In the genomic region with DNA sequence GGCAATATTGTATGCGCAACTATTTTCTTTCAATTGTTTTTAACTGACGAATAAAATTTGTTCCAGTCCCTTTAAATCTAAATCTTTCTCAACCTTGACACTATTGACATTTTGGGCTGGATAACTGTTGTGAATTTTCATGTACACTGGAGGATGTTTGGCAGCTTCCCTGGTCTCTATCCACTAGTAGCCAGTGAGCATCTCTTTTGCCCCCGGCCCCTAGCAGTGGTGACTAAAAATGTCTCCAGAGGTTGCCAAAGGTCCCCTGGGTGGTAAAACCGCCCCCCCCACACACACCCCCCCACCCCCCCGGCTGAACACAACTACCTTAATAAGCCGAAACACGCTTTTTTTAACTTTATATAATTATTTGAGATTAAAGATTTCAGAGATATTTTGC, we compare ENCODE assay signal across 8 cellular contexts. TPM values are rescaled to one million over a fixed set of nuclear protein-coding genes. Genes with fewer than 3 reads are reported as not detected.
DNase-seq lines count a peak whose midpoint lies in the region; ATAC-seq and TF ChIP-seq lines count a peak whose summit lies in the region.

No MANE protein-coding gene starts in this region.

- ATAC-seq in gastroesophageal sphincter (no peak), GM18868 (IDR thresholded peaks at IDR 0.05; ENCODE audit: unreplicated experiment) (no peak)
- ATAC-seq in stimulated activated naive B cell treated with anti-CD40 and anti-IgM and Interleukin-4, amounts not matched to agents 10 μg/mL and 1 μg/mL and 100 μg/mL, for 72 hours (replicated peaks) = no peak

- H3F3A ChIP-seq in SU-DHL-6 (ENCODE audit: insufficient read depth) = no peaks in the 10 kb centered on the region

- peak overlapping the region; percentile 69 for H3K4me2 ChIP-seq in SU-DHL-6 (ENCODE audit: low read depth, low read length, poor library complexity, severe bottlenecking)

- H2AFZ ChIP-seq in SU-DHL-6 (ENCODE audit: low read depth, low read length, severe bottlenecking) = no peak overlapping the region

- peak overlapping the region; percentile 58 to 63 for H3K4me3 Mint-ChIP-seq in stimulated activated naive B cell treated with anti-CD40 and anti-IgM and Interleukin-4, amounts not matched to agents 10 μg/mL and 1 μg/mL and 100 μg/mL, for 72 hours

- no peak for TF ChIP-seq CTCF in SU-DHL-6 (IDR thresholded peaks at IDR 0.05; ENCODE audit: insufficient read depth, low read length, poor library complexity, severe bottlenecking)
- TF ChIP-seq CTCF in gastroesophageal sphincter (IDR thresholded peaks at IDR 0.05) = no peak

- H3K36me3 ChIP-seq in SU-DHL-6 (ENCODE audit: low read length) (peaks cover 19% of the 10 kb centered on the region; the same call in 1 of the 2 replicates), gastroesophageal sphincter (peaks cover 0 to 2% of the 10 kb centered on the region in 2 donors)

- peak; percentile 49 for DNase-seq in NCI-H82 (lab: John Stamatoyannopoulos, UW)
- DNase-seq in NCI-H82 treated with DMSO at 0.1 percent for 48 hours (lab: John Stamatoyannopoulos, UW; ENCODE audit: unreplicated experiment) = no peak
- DNase-seq in stimulated activated naive B cell treated with anti-CD40 and anti-IgM and Interleukin-4, amounts not matched to agents 10 μg/mL and 1 μg/mL and 100 μg/mL, for 72 hours = no peak
- no peak for DNase-seq in KG1 (lab: John Stamatoyannopoulos, UW)
- no peak for DNase-seq in midbrain (lab: John Stamatoyannopoulos, UW)

- H3K4me1 ChIP-seq in gastroesophageal sphincter = peaks cover 0 to 24% (median 0%) of the 10 kb centered on the region in 3 donors

- H3K4me3 ChIP-seq in SU-DHL-6 (ENCODE audit: insufficient read depth, low read length, poor library complexity, severe bottlenecking) (peak overlapping the region; percentile 85), gastroesophageal sphincter (peak overlapping the region; percentile 64 to 76)

- H3K27me3 Mint-ChIP-seq in stimulated activated naive B cell treated with anti-CD40 and anti-IgM and Interleukin-4, amounts not matched to agents 10 μg/mL and 1 μg/mL and 100 μg/mL, for 72 hours = no peaks in the 10 kb centered on the region

- H3K9me3 Mint-ChIP-seq in stimulated activated naive B cell treated with anti-CD40 and anti-IgM and Interleukin-4, amounts not matched to agents 10 μg/mL and 1 μg/mL and 100 μg/mL, for 72 hours = peaks cover 0 to 4% of the 10 kb centered on the region in 2 donors

- peak overlapping the region; percentile 82 for H3K9ac ChIP-seq in SU-DHL-6 (ENCODE audit: low read length)

- H3K27me3 ChIP-seq in SU-DHL-6 (ENCODE audit: low read length) (no peaks in the 10 kb centered on the region), gastroesophageal sphincter (no peaks in the 10 kb centered on the region)

- WGBS in gastroesophageal sphincter (ENCODE audit: low coverage in 1 of 2), 2 donors = 30 to 32% methylated on average over 4 to 6 of the region's 7 CpGs

- peaks cover 2 to 15% of the 10 kb centered on the region in 2 donors for H3K36me3 Mint-ChIP-seq in stimulated activated naive B cell treated with anti-CD40 and anti-IgM and Interleukin-4, amounts not matched to agents 10 μg/mL and 1 μg/mL and 100 μg/mL, for 72 hours

- peaks cover 69% of the 10 kb centered on the region for H3K79me2 ChIP-seq in SU-DHL-6 (ENCODE audit: insufficient read depth, low read length)

- H3K27ac ChIP-seq in SU-DHL-6 (ENCODE audit: low read depth, low read length) (peak overlapping the region; percentile 54; the same call in 1 of the 2 replicates), gastroesophageal sphincter (peak overlapping the region in 2 of 4 donors; percentile 81 to 82)

- no peaks in the 10 kb centered on the region for H3K9me3 ChIP-seq in SU-DHL-6 (ENCODE audit: insufficient read depth, low read length)
- H3K9me3 ChIP-seq in gastroesophageal sphincter = no peaks in the 10 kb centered on the region

- peaks cover 2 to 5% of the 10 kb centered on the region in 2 donors for H3K4me1 Mint-ChIP-seq in stimulated activated naive B cell treated with anti-CD40 and anti-IgM and Interleukin-4, amounts not matched to agents 10 μg/mL and 1 μg/mL and 100 μg/mL, for 72 hours

- no peak overlapping the region for H3K27ac Mint-ChIP-seq in stimulated activated naive B cell treated with anti-CD40 and anti-IgM and Interleukin-4, amounts not matched to agents 10 μg/mL and 1 μg/mL and 100 μg/mL, for 72 hours

- H3K9me2 ChIP-seq in SU-DHL-6 (replicated peaks; ENCODE audit: insufficient read depth, low read length) = no peaks in the 10 kb centered on the region

- TF ChIP-seq EP300 in gastroesophageal sphincter (IDR thresholded peaks at IDR 0.05) = no peak

- H4K20me1 ChIP-seq in SU-DHL-6 (ENCODE audit: low read depth, low read length) = no peaks in the 10 kb centered on the region

- no peak for TF ChIP-seq POLR2A in gastroesophageal sphincter (IDR thresholded peaks at IDR 0.05)

RNA-seq across cellular contexts. Expression of gene FANCB, which starts 0.5 kb away (rescaled TPM):
- total RNA-seq in gastroesophageal sphincter = 1 to 10 TPM in 2 of 4 donors, under 1 TPM in 2; 0.67 to 2.4 (median 1.2) TPM

RNA-seq across cellular contexts. Expression of gene MOSPD2, which starts 0.9 kb away (rescaled TPM):
- total RNA-seq in gastroesophageal sphincter = 10 to 100 TPM in 2 of 4 donors, 1 to 10 TPM in 2; 8.6 to 15.9 (median 10.1) TPM
